Comparison of ENCODE assay signal across 1 cellular context in genomic region chr1:70764747-70765146, GRCh38.
TF ChIP-seq lines count a peak whose summit lies in the region.

No MANE protein-coding gene starts in this region.

TF ChIP-seq in SK-N-SH, 30 proteins besides CTCF, POLR2A, EP300 and RAD21 (continued from another document):
- TF ChIP-seq IRF3 (IDR thresholded peaks at IDR 0.05; ENCODE audit: low read depth, low read length): no peak
- no peak for TF ChIP-seq TAF1 (IDR thresholded peaks at IDR 0.05; ENCODE audit: borderline replicate concordance, low read depth, low read length)
- no peak for TF ChIP-seq USF1 (IDR thresholded peaks at IDR 0.05; ENCODE audit: borderline replicate concordance, low read depth)
- TF ChIP-seq FOXJ3 (CRISPR knock-in tag; IDR thresholded peaks at IDR 0.05): no peak
- no peak for TF ChIP-seq GATA2 (CRISPR knock-in tag; IDR thresholded peaks at IDR 0.05)
- peak; percentile 55; the same call in 1 of the 2 replicates for TF ChIP-seq FOSL2 (IDR thresholded peaks at IDR 0.05; ENCODE audit: borderline replicate concordance, low read depth)
- TF ChIP-seq SMC3 (IDR thresholded peaks at IDR 0.05; ENCODE audit: low read depth, low read length): no peak
- no peak for TF ChIP-seq ZBTB33 (IDR thresholded peaks at IDR 0.05; ENCODE audit: borderline replicate concordance, low read depth)
- no peak for TF ChIP-seq RCOR1 (IDR thresholded peaks at IDR 0.05; ENCODE audit: low read length)
- TF ChIP-seq NFIC (IDR thresholded peaks at IDR 0.05; ENCODE audit: borderline replicate concordance): peak; percentile 18; the same call in 1 of the 2 replicates
- TF ChIP-seq RFX5 (IDR thresholded peaks at IDR 0.05; ENCODE audit: low read length): no peak
- no peak for TF ChIP-seq POLR2AphosphoS5 (IDR thresholded peaks at IDR 0.05; ENCODE audit: low read depth, low read length)
- TF ChIP-seq TCF12 (IDR thresholded peaks at IDR 0.05): peak; percentile 60; the same call in 1 of the 2 replicates
- TF ChIP-seq EZH2phosphoT487 (IDR thresholded peaks at IDR 0.05; ENCODE audit: borderline replicate concordance, low read depth): no peak
TF ChIP-seq in SK-N-SH: peak in this region for 5.
